ENCODE assay signal across 23 cellular contexts in the genomic region with DNA sequence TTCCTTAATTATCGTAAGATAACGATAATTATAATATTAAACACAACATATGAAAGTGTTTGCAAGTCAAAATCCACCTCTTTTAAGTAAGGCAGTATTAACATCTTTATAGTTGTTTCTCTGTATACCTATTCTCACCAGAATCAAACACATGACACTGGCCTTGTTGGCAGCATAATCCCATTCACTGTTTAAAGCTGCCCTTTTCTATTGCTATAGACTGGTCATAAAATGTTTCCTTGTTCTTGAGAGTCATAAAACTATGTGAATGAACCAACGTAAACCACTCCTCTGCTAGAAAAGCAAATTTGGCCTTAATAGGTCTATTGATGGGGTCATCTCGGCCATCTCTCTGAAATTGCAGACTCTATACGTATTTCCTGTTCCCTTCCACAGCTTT.
"Had no signal": no experiment of that assay in that cellular context is flagged by ENCODE, and none has a peak within 500 bp of the region (broad histone marks: within the 10 kb centered on the region; RNA-seq: fewer than 3 reads in every experiment).

No MANE protein-coding gene starts in this region.

- H3K27ac ChIP-seq: left ventricle myocardium inferior, ovary, right atrium auricular region, right lobe of liver, suprapubic skin, thoracic aorta, tibial artery, upper lobe of right lung had no signal

- H3K4me3 ChIP-seq: left ventricle myocardium inferior, lung, ovary, right atrium auricular region, right lobe of liver, suprapubic skin, thoracic aorta, tibial artery, upper lobe of right lung had no signal

- DNase-seq: hypothalamus; immature natural killer cell; kidney; left ventricle myocardium inferior; mesendoderm; naive thymus-derived CD4-positive, alpha-beta T cell; ovary; right lobe of liver; stimulated activated CD4-positive, alpha-beta T cell treated with anti-CD3 and anti-CD28 coated beads, Interleukin-12 subunit alpha, Interleukin-12 subunit beta, amount 100 ng/mL, for 4 hours; stimulated activated CD4-positive, alpha-beta T cell treated with anti-CD3 and anti-CD28 coated beads, Interleukin-15, amount 100 ng/mL, for 24 hours; stimulated activated CD4-positive, alpha-beta T cell treated with anti-CD3 and anti-CD28 coated beads, Interleukin-4, amount 100 ng/mL, for 24 hours; stimulated activated naive CD4-positive, alpha-beta T cell; tibial artery; trophoblast cell; upper lobe of right lung had no signal

- H3K36me3 ChIP-seq: ovary, right lobe of liver, suprapubic skin, thoracic aorta, upper lobe of right lung had no signal

- ATAC-seq: naive thymus-derived CD4-positive, alpha-beta T cell; natural killer cell treated with Interleukin-12 subunit alpha and Interleukin-12 subunit beta and Interleukin-15 and Interleukin-18, amount 100 ng/mL, for 72 hours; right lobe of liver; stimulated activated effector memory CD8-positive, alpha-beta T cell treated with anti-CD3 and anti-CD28 coated beads, Interleukin-12 subunit alpha, Interleukin-12 subunit beta, amount 100 ng/mL, for 72 hours; upper lobe of right lung had no signal

- FAIRE-seq: islet of Langerhans, kidney, urothelium cell line had no signal

- H3K4me1 ChIP-seq: right atrium auricular region, right lobe of liver, suprapubic skin, tibial artery, upper lobe of right lung had no signal

- H3K9me3 ChIP-seq: left ventricle myocardium inferior, ovary, right atrium auricular region, right lobe of liver, suprapubic skin, thoracic aorta, tibial artery, upper lobe of right lung had no signal

- H3K27me3 ChIP-seq: ovary, right atrium auricular region, right lobe of liver, suprapubic skin, tibial artery, upper lobe of right lung had no signal
